10 cellular contexts compared by ENCODE assay signal in the genomic region with DNA sequence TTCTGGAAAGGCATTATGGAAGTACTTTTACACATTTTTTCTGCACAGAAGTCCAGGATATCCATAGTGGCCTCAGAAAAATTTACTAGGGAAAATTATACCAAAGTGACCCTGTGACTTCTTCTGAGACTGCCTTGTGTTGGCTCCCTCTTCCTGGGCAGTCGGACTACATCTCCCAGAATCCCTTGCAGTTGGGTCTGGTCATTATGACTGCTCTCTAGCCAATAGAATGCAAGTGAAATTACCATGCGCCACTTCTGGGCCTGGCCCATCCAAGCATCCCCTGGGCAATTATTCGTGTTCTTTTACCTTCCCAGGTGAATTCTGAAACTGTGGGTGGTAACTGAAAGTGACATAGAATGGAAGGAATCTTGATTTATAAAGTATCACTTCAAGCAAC.
DNase-seq lines count a peak whose midpoint lies in the region; ATAC-seq and TF ChIP-seq lines count a peak whose summit lies in the region.
"Had no signal": no experiment of that assay in that cellular context is flagged by ENCODE, and none has a peak within 500 bp of the region (broad histone marks: within the 10 kb centered on the region; RNA-seq: fewer than 3 reads in every experiment).

No MANE protein-coding gene starts in this region.

- no peaks in the 10 kb centered on the region for H3K9me3 ChIP-seq in psoas muscle

- no peak for TF ChIP-seq CTCF in psoas muscle (IDR thresholded peaks at IDR 0.05)

- H3K4me3 ChIP-seq in psoas muscle = no peak overlapping the region

- H3K27me3 ChIP-seq in psoas muscle (ENCODE audit: insufficient read depth in 3 of 3, low read length in 2 of 3) = no peaks in the 10 kb centered on the region

- 53 to 74% (median 67%) methylated on average over 3 of the region's 3 CpGs for WGBS in psoas muscle, 3 donors

- H3K4me1 ChIP-seq in psoas muscle = no peaks in the 10 kb centered on the region

- ATAC-seq in HG02798 (IDR thresholded peaks at IDR 0.05; ENCODE audit: poor library complexity, unreplicated experiment) (peak; percentile 74), psoas muscle (peak in 3 of 4 donors; percentile 49 to 59 (median 49))

- DNase-seq in NCI-H82 (lab: John Stamatoyannopoulos, UW) (peak; percentile 59), NCI-H82 treated with DMSO at 0.1 percent for 48 hours (lab: John Stamatoyannopoulos, UW; ENCODE audit: unreplicated experiment) (no peak), RKO (ENCODE audit: low spot score) (peak; percentile 46), psoas muscle (no peak), GF-D8 (lab: John Stamatoyannopoulos, UW) (no peak), dedifferentiated amniotic fluid mesenchymal stem cell (ENCODE audit: extremely low spot score) (no peak)
- DNase-seq in activated CD8-positive, alpha-beta memory T cell treated with anti-CD3 and anti-CD28 coated beads, Interleukin-2, amount 50 U/mL, for 48 hours = no peak
- DNase-seq: activated gamma-delta T cell, NCI-H146 had no signal

- no peak overlapping the region for H3K27ac ChIP-seq in psoas muscle

- intact Hi-C loops in psoas muscle (cut with DNase I) = no loop called here

- no peaks in the 10 kb centered on the region for H3K36me3 ChIP-seq in psoas muscle (ENCODE audit: insufficient read depth in 1 of 2, low read depth in 1 of 2)

Comparison
In these comparisons a context has a peak if more than half of its experiments do, and no peak if none do; other contexts are left out.
1. DNase-seq: peak in NCI-H82 (single experiment) and RKO (single experiment); none in NCI-H82 treated with DMSO at 0.1 percent for 48 hours (single experiment), psoas muscle (0 of 2), GF-D8 (single experiment), activated CD8-positive, alpha-beta memory T cell treated with anti-CD3 and anti-CD28 coated beads, Interleukin-2, amount 50 U/mL, for 48 hours (single experiment) and dedifferentiated amniotic fluid mesenchymal stem cell (single experiment).